Comparison of ENCODE assay signal across 9 cellular contexts in the genomic region with DNA sequence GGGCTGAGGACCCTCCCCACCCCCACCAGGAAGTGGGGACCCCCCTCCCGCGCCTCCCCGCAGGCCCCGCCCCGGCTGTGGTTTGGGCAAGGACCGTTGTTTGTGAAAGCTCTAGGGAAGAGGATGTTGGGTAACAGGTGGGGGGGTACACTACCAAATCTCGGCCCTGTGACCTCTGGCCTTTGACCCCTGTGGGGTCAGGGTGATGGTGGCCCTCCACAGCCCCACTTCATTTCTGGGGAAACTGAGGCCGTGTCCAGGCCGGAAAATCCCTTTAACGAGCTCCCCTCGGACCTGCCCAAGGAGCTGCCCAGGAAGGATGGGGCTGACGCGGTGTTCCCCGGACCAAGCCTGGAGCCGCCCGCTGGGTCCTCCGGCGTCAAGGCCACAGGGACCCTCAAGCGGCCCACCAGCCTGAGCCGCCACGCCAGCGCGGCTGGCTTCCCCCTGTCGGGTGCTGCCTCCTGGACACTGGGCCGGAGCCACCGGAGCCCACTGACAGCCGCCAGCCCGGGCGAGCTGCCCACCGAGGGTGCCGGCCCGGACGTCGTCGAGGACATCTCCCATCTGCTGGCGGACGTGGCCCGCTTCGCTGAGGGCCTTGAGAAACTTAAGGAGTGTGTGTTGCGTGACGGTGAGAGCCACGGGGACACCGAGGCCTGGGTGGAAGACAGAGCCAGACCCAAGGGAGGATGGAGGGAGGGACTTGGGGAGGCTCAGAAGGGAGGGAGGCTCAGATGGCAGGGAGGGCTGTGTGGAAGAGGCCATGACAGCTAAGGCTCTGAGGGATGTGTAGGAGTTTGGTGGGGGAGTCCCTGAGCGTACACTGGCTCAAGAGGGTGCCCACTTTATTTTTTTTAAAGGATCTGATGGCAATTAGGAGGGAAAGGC. TPM values are rescaled to one million over a fixed set of nuclear protein-coding genes. Genes with fewer than 3 reads are reported as not detected.
DNase-seq lines count a peak whose midpoint lies in the region; FAIRE-seq and TF ChIP-seq lines count a peak whose summit lies in the region.
"Had no signal": no experiment of that assay in that cellular context is flagged by ENCODE, and none has a peak within 500 bp of the region (broad histone marks: within the 10 kb centered on the region; RNA-seq: fewer than 3 reads in every experiment).

No MANE protein-coding gene starts in this region.

- DNase-seq in GM12864 (ENCODE audit: low read depth) (no peak), SKM-1 treated with dmso at 0.1 percent for 144 hours (lab: John Stamatoyannopoulos, UW; ENCODE audit: unreplicated experiment) (peak; percentile 35), caudate nucleus (lab: John Stamatoyannopoulos, UW) (no peak), neuronal stem cell (ENCODE audit: low spot score) (no peak), NCI-H524 treated with DMSO at 0.1 percent for 48 hours (lab: John Stamatoyannopoulos, UW) (no peak), urothelium cell line (ENCODE audit: low spot score) (no peak), putamen (ENCODE audit: low spot score) (no peak), H7 (no peak)

- peaks cover 8 to 12% of the 10 kb centered on the region in 2 donors for H3K4me1 ChIP-seq in neuronal stem cell (ENCODE audit: control insufficient read depth in 2 of 2, insufficient read depth in 1 of 2, low read depth in 1 of 2, low read length in 2 of 2)

- H3K27ac ChIP-seq in caudate nucleus (ENCODE audit: low read depth, low read length) (peak overlapping the region; percentile 32), neuronal stem cell (replicated peaks; ENCODE audit: low read length) (no peak overlapping the region)

- no peak for FAIRE-seq in urothelium cell line (lab: Jason Lieb, UNC)
- FAIRE-seq: keratinocyte had no signal

- no peak for TF ChIP-seq CTCF in GM12864 (IDR thresholded peaks at IDR 0.05; ENCODE audit: low read depth, low read length, missing control alignments)

- peak overlapping the region; percentile 53 for H4K91ac ChIP-seq in neuronal stem cell (ENCODE audit: low read depth, low read length, poor library complexity)

- no peak overlapping the region for H2BK120ac ChIP-seq in neuronal stem cell (ENCODE audit: low read depth, low read length)

- peaks cover 0 to 3% of the 10 kb centered on the region in 2 donors for H3K9me3 ChIP-seq in neuronal stem cell (replicated peaks in 1 of 2; ENCODE audit: control insufficient read depth in 2 of 2, insufficient read depth in 1 of 2, low read depth in 1 of 2, low read length in 2 of 2)

- H3K4me3 ChIP-seq in GM12864 (ENCODE audit: low read depth, low read length) (peak overlapping the region; percentile 94), neuronal stem cell (ENCODE audit: low read length in 2 of 2) (no peak overlapping the region), H7 (ENCODE audit: insufficient read depth, low read depth, low read length) (no peak overlapping the region)

- peak overlapping the region; percentile 97 for H2AK5ac ChIP-seq in neuronal stem cell (ENCODE audit: low read depth, low read length)

- peak overlapping the region; percentile 60 for H3K9ac ChIP-seq in neuronal stem cell (ENCODE audit: low read depth, low read length, poor library complexity)

- H3K27me3 ChIP-seq in neuronal stem cell (ENCODE audit: control insufficient read depth in 3 of 3, insufficient read depth in 3 of 3, low read depth in 1 of 3, low read length in 3 of 3) = peaks cover 4 to 49% (median 46%) of the 10 kb centered on the region in 3 experiments
- peaks cover 43% of the 10 kb centered on the region for H3K27me3 ChIP-seq in H7 (ENCODE audit: control insufficient read depth, insufficient read depth, low read length)

- H3K23ac ChIP-seq in neuronal stem cell (ENCODE audit: low read depth, low read length, poor library complexity) = peak overlapping the region; percentile 55

- peak overlapping the region; percentile 92 for H2BK15ac ChIP-seq in neuronal stem cell (ENCODE audit: low read length)

- H3K18ac ChIP-seq in neuronal stem cell (ENCODE audit: low read length) = no peak overlapping the region

- peak overlapping the region; percentile 53 for H2BK5ac ChIP-seq in neuronal stem cell (ENCODE audit: low read length)

- H3K79me1 ChIP-seq in neuronal stem cell (ENCODE audit: low read depth, low read length) = peaks cover 5% of the 10 kb centered on the region

- peak overlapping the region; percentile 94 for H2BK12ac ChIP-seq in neuronal stem cell (ENCODE audit: low read length)

- H2AFZ ChIP-seq in neuronal stem cell (ENCODE audit: low read length) = no peak overlapping the region

- peaks cover 0 to 8% of the 10 kb centered on the region in 2 donors for H3K36me3 ChIP-seq in neuronal stem cell (replicated peaks in 1 of 2; ENCODE audit: control insufficient read depth in 2 of 2, insufficient read depth in 2 of 2, low read length in 2 of 2)
- H3K36me3 ChIP-seq in H7 (replicated peaks; ENCODE audit: control insufficient read depth, insufficient read depth, low read length) = peaks cover 2% of the 10 kb centered on the region; the same call in 1 of the 2 replicates

- no peak overlapping the region for H3K4ac ChIP-seq in neuronal stem cell (ENCODE audit: low read length)

- H3K14ac ChIP-seq in neuronal stem cell (ENCODE audit: low read length) = no peak overlapping the region

- WGBS in neuronal stem cell (ENCODE audit: extremely low coverage in 2 of 2, insufficient read length in 2 of 2, insufficient replicate concordance in 1 of 2), 2 donors = no CpG with 5 or more reads among the region's 44 CpGs

- no peak overlapping the region for H4K8ac ChIP-seq in neuronal stem cell (ENCODE audit: low read depth, low read length)

- H3K4me2 ChIP-seq in neuronal stem cell (ENCODE audit: insufficient read depth, low read length, poor library complexity, severe bottlenecking) = no peak overlapping the region

RNA-seq across cellular contexts. Expression of a gene that starts 1.4 kb away (rescaled TPM):
- 6.9 TPM for polyA plus RNA-seq in neuronal stem cell (2013, experiment 1 of 2)
- 7.4 TPM for polyA plus RNA-seq in neuronal stem cell (2013, experiment 2 of 2)
- 46.0 and 48.7 TPM in 2 replicates for total RNA-seq in H7 (2014; rRNA removed; shearing (Covaris generic))

RNA-seq across cellular contexts. Expression of a gene that starts 26.8 kb away (rescaled TPM):
- 201 TPM for polyA plus RNA-seq in neuronal stem cell (2013, experiment 1 of 2)
- 197 TPM for polyA plus RNA-seq in neuronal stem cell (2013, experiment 2 of 2)
- 226 and 283 TPM in 2 replicates for total RNA-seq in H7 (2014; rRNA removed; shearing (Covaris generic))

RNA-seq across cellular contexts. Expression of a gene that starts 28.4 kb away (rescaled TPM):
- 9.4 TPM for polyA plus RNA-seq in neuronal stem cell (2013, experiment 1 of 2)
- 8.0 TPM for polyA plus RNA-seq in neuronal stem cell (2013, experiment 2 of 2)
- total RNA-seq in H7 (2014; rRNA removed; shearing (Covaris generic)) = 17.9 and 19.7 TPM in 2 replicates

RNA-seq across cellular contexts. Expression of a gene that starts 35.4 kb away (rescaled TPM):
- 755 TPM for polyA plus RNA-seq in neuronal stem cell (2013, experiment 1 of 2)
- polyA plus RNA-seq in neuronal stem cell (2013, experiment 2 of 2) = 706 TPM
- 620 and 671 TPM in 2 replicates for total RNA-seq in H7 (2014; rRNA removed; shearing (Covaris generic))

RNA-seq across cellular contexts. Expression of a gene that starts 41.9 kb away (rescaled TPM):
- 235 TPM for polyA plus RNA-seq in neuronal stem cell (2013, experiment 1 of 2)
- polyA plus RNA-seq in neuronal stem cell (2013, experiment 2 of 2) = 243 TPM
- 440 and 495 TPM in 2 replicates for total RNA-seq in H7 (2014; rRNA removed; shearing (Covaris generic))
